24 cellular contexts compared by ENCODE assay signal in the genomic region with DNA sequence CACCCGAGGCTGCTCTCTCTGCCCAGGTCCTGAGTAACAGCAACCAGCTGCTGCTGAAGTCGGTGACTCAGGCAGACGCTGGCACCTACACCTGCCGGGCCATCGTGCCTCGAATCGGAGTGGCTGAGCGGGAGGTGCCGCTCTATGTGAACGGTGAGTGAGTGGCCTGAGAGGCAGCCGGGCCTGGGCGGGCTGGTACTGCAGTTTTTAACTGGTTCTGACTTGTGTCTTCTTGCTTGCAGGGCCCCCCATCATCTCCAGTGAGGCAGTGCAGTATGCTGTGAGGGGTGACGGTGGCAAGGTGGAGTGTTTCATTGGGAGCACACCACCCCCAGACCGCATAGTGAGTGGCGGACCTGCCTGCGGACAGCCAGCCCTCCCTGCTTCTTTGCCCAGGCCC.
DNase-seq lines count a peak whose midpoint lies in the region; ATAC-seq and TF ChIP-seq lines count a peak whose summit lies in the region.
"Had no signal": no experiment of that assay in that cellular context is flagged by ENCODE, and none has a peak within 500 bp of the region (broad histone marks: within the 10 kb centered on the region; RNA-seq: fewer than 3 reads in every experiment).

No MANE protein-coding gene starts in this region.

- no peaks in the 10 kb centered on the region for H3K9me3 ChIP-seq in A673 (ENCODE audit: low read depth, low read length, poor library complexity, severe bottlenecking)
- no peaks in the 10 kb centered on the region for H3K9me3 ChIP-seq in neuronal stem cell (replicated peaks in 1 of 2; ENCODE audit: control insufficient read depth in 2 of 2, insufficient read depth in 1 of 2, low read depth in 1 of 2, low read length in 2 of 2)
- no peaks in the 10 kb centered on the region for H3K9me3 ChIP-seq in upper lobe of right lung
- H3K9me3 ChIP-seq: A549, BE2C, BLaER1 had no signal

- H3K9me3 Mint-ChIP-seq in activated T-cell treated with anti-CD3 and anti-CD28 coated beads, Interleukin-2, amount 50 U/mL, for 72 hours: no peaks in the 10 kb centered on the region
- H3K9me3 Mint-ChIP-seq: CD4-positive, alpha-beta memory T cell; CD4-positive, CD25-positive, alpha-beta regulatory T cell; CD8-positive, alpha-beta memory T cell had no signal

- no peak overlapping the region for H3K9ac ChIP-seq in neuronal stem cell (ENCODE audit: low read depth, low read length, poor library complexity)
- H3K9ac ChIP-seq: BLaER1 had no signal

- H3K4me1 Mint-ChIP-seq in activated T-cell treated with anti-CD3 and anti-CD28 coated beads, Interleukin-2, amount 50 U/mL, for 72 hours (ENCODE audit: low read depth): no peaks in the 10 kb centered on the region
- H3K4me1 Mint-ChIP-seq: CD14-positive monocyte; CD4-positive, alpha-beta memory T cell; CD4-positive, CD25-positive, alpha-beta regulatory T cell; CD8-positive, alpha-beta memory T cell had no signal

- DNase-seq in A673 (ENCODE audit: low spot score): no peak
- DNase-seq in neuronal stem cell (ENCODE audit: low spot score): no peak
- peak; percentile 43 for DNase-seq in upper lobe of right lung
- DNase-seq in activated T-cell treated with anti-CD3 and anti-CD28 coated beads, Interleukin-2, amount 50 U/mL, for 72 hours: no peak
- DNase-seq in HUDEP-2 (lab: John Stamatoyannopoulos, UW; ENCODE audit: unreplicated experiment in 76 of 76): no peak
- DNase-seq: ACHN; BE2C; C1 segment of cervical spinal cord; CD4-positive, alpha-beta memory T cell; CD4-positive, CD25-positive, alpha-beta regulatory T cell; CD8-positive, alpha-beta memory T cell; COR-L47; DMS 273 treated with DMSO at 0.1 percent for 48 hours; DMS153; DMS53; DMS79; DND-41; EL; GDM1 had no signal

- H3K27me3 ChIP-seq in A673 (replicated peaks; ENCODE audit: insufficient read depth, low read depth, low read length, poor library complexity) (no peaks in the 10 kb centered on the region), neuronal stem cell (ENCODE audit: control insufficient read depth in 3 of 3, insufficient read depth in 3 of 3, low read depth in 1 of 3, low read length in 3 of 3) (no peaks in the 10 kb centered on the region), upper lobe of right lung (no peaks in the 10 kb centered on the region)
- H3K27me3 ChIP-seq: BE2C, BLaER1 had no signal

- H3K14ac ChIP-seq in neuronal stem cell (ENCODE audit: low read length): no peak overlapping the region

- ATAC-seq in upper lobe of right lung: no peak
- ATAC-seq in activated T-cell treated with anti-CD3 and anti-CD28 coated beads, Interleukin-2, amount 50 U/mL, for 72 hours (replicated peaks in 1 of 2): no peak
- ATAC-seq: A549, GM12878 had no signal

- intact Hi-C loops in A673 (cut with micrococcal nuclease; ENCODE audit: unreplicated experiment) (no loop called here), upper lobe of right lung (cut with DNase I) (loop anchor here (10.0 kb wide), 1 partner anchor 55 kb away; no protein-coding TSS in a partner anchor)

- H3K27ac Mint-ChIP-seq in activated T-cell treated with anti-CD3 and anti-CD28 coated beads, Interleukin-2, amount 50 U/mL, for 72 hours: no peak overlapping the region
- H3K27ac Mint-ChIP-seq: CD4-positive, alpha-beta memory T cell; CD4-positive, CD25-positive, alpha-beta regulatory T cell; CD8-positive, alpha-beta memory T cell had no signal

- WGBS in neuronal stem cell (ENCODE audit: extremely low coverage in 2 of 2, insufficient read length in 2 of 2, insufficient replicate concordance in 1 of 2), 2 donors: no CpG with 5 or more reads among the region's 16 CpGs

- no peak overlapping the region for H2BK120ac ChIP-seq in neuronal stem cell (ENCODE audit: low read depth, low read length)

- no peak for TF ChIP-seq CTCF in A673 (conservative IDR thresholded peaks at IDR 0.05; ENCODE audit: low read depth, low read length)
- no peak for TF ChIP-seq CTCF in upper lobe of right lung (IDR thresholded peaks at IDR 0.05)

- H3K36me3 ChIP-seq in A673 (ENCODE audit: insufficient read depth, low read length, poor library complexity, severe bottlenecking) (peaks cover 99% of the 10 kb centered on the region), neuronal stem cell (replicated peaks in 1 of 2; ENCODE audit: control insufficient read depth in 2 of 2, insufficient read depth in 2 of 2, low read length in 2 of 2) (peaks cover 78 to 94% of the 10 kb centered on the region in 2 donors), upper lobe of right lung (peaks cover 53% of the 10 kb centered on the region)
- H3K36me3 ChIP-seq: BE2C had no signal

- H3K4me1 ChIP-seq in A673 (ENCODE audit: insufficient read depth, low read length, poor library complexity, severe bottlenecking) (no peaks in the 10 kb centered on the region), neuronal stem cell (ENCODE audit: control insufficient read depth in 2 of 2, insufficient read depth in 1 of 2, low read depth in 1 of 2, low read length in 2 of 2) (peaks cover 0 to 3% of the 10 kb centered on the region in 2 donors), upper lobe of right lung (no peaks in the 10 kb centered on the region)
- H3K4me1 ChIP-seq: A549, BE2C, BLaER1 had no signal

- H3K18ac ChIP-seq in neuronal stem cell (ENCODE audit: low read length): no peak overlapping the region

- peak overlapping the region; percentile 60 for H2BK5ac ChIP-seq in neuronal stem cell (ENCODE audit: low read length)

- no peak overlapping the region for H2BK15ac ChIP-seq in neuronal stem cell (ENCODE audit: low read length)

- H3K23ac ChIP-seq in neuronal stem cell (ENCODE audit: low read depth, low read length, poor library complexity): no peak overlapping the region

- H2BK12ac ChIP-seq in neuronal stem cell (ENCODE audit: low read length): no peak overlapping the region

- H3K27me3 Mint-ChIP-seq in activated T-cell treated with anti-CD3 and anti-CD28 coated beads, Interleukin-2, amount 50 U/mL, for 72 hours (ENCODE audit: low read depth): no peaks in the 10 kb centered on the region
- H3K27me3 Mint-ChIP-seq: CD4-positive, CD25-positive, alpha-beta regulatory T cell had no signal

- H3K4ac ChIP-seq in neuronal stem cell (ENCODE audit: low read length): no peak overlapping the region

- no peak overlapping the region for H2AK5ac ChIP-seq in neuronal stem cell (ENCODE audit: low read depth, low read length)

- CTCF ChIA-PET in A673 (lab: Charles Lee): no interaction called here

- no peak overlapping the region for H3K4me3 Mint-ChIP-seq in activated T-cell treated with anti-CD3 and anti-CD28 coated beads, Interleukin-2, amount 50 U/mL, for 72 hours
- H3K4me3 Mint-ChIP-seq: CD14-positive monocyte; CD4-positive, alpha-beta memory T cell; CD4-positive, CD25-positive, alpha-beta regulatory T cell; CD8-positive, alpha-beta memory T cell had no signal

- no peak overlapping the region for H2AFZ ChIP-seq in neuronal stem cell (ENCODE audit: low read length)

- H3K4me2 ChIP-seq in neuronal stem cell (ENCODE audit: insufficient read depth, low read length, poor library complexity, severe bottlenecking): no peak overlapping the region
- H3K4me2 ChIP-seq: A549, BLaER1 had no signal

- no TSS peak for BruUV-seq in A673 (replicated peaks; lab: Mats Ljungman, UMichigan)

- H3K36me3 Mint-ChIP-seq in activated T-cell treated with anti-CD3 and anti-CD28 coated beads, Interleukin-2, amount 50 U/mL, for 72 hours (ENCODE audit: insufficient read depth in 2 of 2): no peaks in the 10 kb centered on the region
- H3K36me3 Mint-ChIP-seq: CD14-positive monocyte; CD4-positive, alpha-beta memory T cell; CD4-positive, CD25-positive, alpha-beta regulatory T cell; CD8-positive, alpha-beta memory T cell had no signal

- H3K4me3 ChIP-seq in A673 (ENCODE audit: low read depth, low read length, poor library complexity, severe bottlenecking) (no peak overlapping the region), neuronal stem cell (ENCODE audit: low read length in 2 of 2) (no peak overlapping the region), upper lobe of right lung (no peak overlapping the region)
- H3K4me3 ChIP-seq: A549, BLaER1, GM12878 had no signal

- H3K27ac ChIP-seq in A673 (ENCODE audit: low read depth, low read length, poor library complexity, severe bottlenecking) (peak overlapping the region; percentile 56), neuronal stem cell (replicated peaks; ENCODE audit: low read length) (no peak overlapping the region), upper lobe of right lung (no peak overlapping the region)
- H3K27ac ChIP-seq: 22Rv1, A549, BLaER1 had no signal

- POLR2A ChIA-PET in A673 (lab: Charles Lee; ENCODE audit: low non-redundant PET): no interaction called here

- H4K91ac ChIP-seq in neuronal stem cell (ENCODE audit: low read depth, low read length, poor library complexity): no peak overlapping the region

- peaks cover 4% of the 10 kb centered on the region for H3K79me1 ChIP-seq in neuronal stem cell (ENCODE audit: low read depth, low read length)

- no peak overlapping the region for H4K8ac ChIP-seq in neuronal stem cell (ENCODE audit: low read depth, low read length)
